14 cellular contexts compared by ENCODE assay signal in genomic region chr9:23643656-23644258, GRCh38.
"Had no signal": no experiment of that assay in that cellular context is flagged by ENCODE, and none has a peak within 500 bp of the region (broad histone marks: within the 10 kb centered on the region; RNA-seq: fewer than 3 reads in every experiment).

No MANE protein-coding gene starts in this region.

- H3K4me1 ChIP-seq: esophagus squamous epithelium, psoas muscle, right lobe of liver had no signal

- H3K4me1 Mint-ChIP-seq: activated naive CD8-positive, alpha-beta T cell treated with anti-CD3 and anti-CD28 coated beads, Interleukin-2, amount 50 U/mL, for 24 hours; activated T-helper 17 cell treated with anti-CD3 and anti-CD28 coated beads, Interleukin-2, amount 50 U/mL, for 72 hours had no signal

- H3K27me3 ChIP-seq: esophagus squamous epithelium, right lobe of liver had no signal

- H3K4me3 Mint-ChIP-seq: activated naive CD4-positive, alpha-beta T cell treated with anti-CD3 and anti-CD28 coated beads for 36 hours; activated naive CD8-positive, alpha-beta T cell treated with anti-CD3 and anti-CD28 coated beads, Interleukin-2, amount 50 U/mL, for 24 hours; activated T-helper 17 cell treated with anti-CD3 and anti-CD28 coated beads, Interleukin-2, amount 50 U/mL, for 72 hours; natural killer cell treated with Interleukin-12 subunit alpha and Interleukin-12 subunit beta and Interleukin-15 and Interleukin-18, amount 100 ng/mL, for 72 hours; T-helper 2 cell treated with Interferon-gamma antibody and Interleukin-4, amounts not matched to agents 5 μg/mL and 100 μg/mL, for 36 hours had no signal

- H3K27ac ChIP-seq: esophagus squamous epithelium, psoas muscle, right lobe of liver had no signal

- DNase-seq: activated CD4-positive, alpha-beta T cell treated with anti-CD3 and anti-CD28 coated beads, Interleukin-2, amount 50 U/mL, for 1 hour; activated naive CD4-positive, alpha-beta T cell treated with anti-CD3 and anti-CD28 coated beads for 36 hours; activated naive CD8-positive, alpha-beta T cell treated with anti-CD3 and anti-CD28 coated beads, Interleukin-2, amount 50 U/mL, for 24 hours; aorta; esophagus squamous epithelium; left cardiac atrium; nucleus accumbens; psoas muscle; right lobe of liver; stimulated activated naive CD8-positive, alpha-beta T cell treated with anti-CD3 and anti-CD28 coated beads, Interleukin-15, Interleukin-2, amounts not matched to agents 100 U/mL and 50 U/mL, for 24 hours had no signal

- H3K36me3 Mint-ChIP-seq: natural killer cell treated with Interleukin-12 subunit alpha and Interleukin-12 subunit beta and Interleukin-15 and Interleukin-18, amount 100 ng/mL, for 72 hours had no signal

- H3K36me3 ChIP-seq: esophagus squamous epithelium, right lobe of liver had no signal

- H3K27me3 Mint-ChIP-seq: activated naive CD8-positive, alpha-beta T cell treated with anti-CD3 and anti-CD28 coated beads, Interleukin-2, amount 50 U/mL, for 24 hours; natural killer cell treated with Interleukin-12 subunit alpha and Interleukin-12 subunit beta and Interleukin-15 and Interleukin-18, amount 100 ng/mL, for 72 hours had no signal

- ATAC-seq: activated naive CD8-positive, alpha-beta T cell treated with anti-CD3 and anti-CD28 coated beads, Interleukin-2, amount 50 U/mL, for 24 hours; activated T-helper 17 cell treated with anti-CD3 and anti-CD28 coated beads, Interleukin-2, amount 50 U/mL, for 72 hours; left cardiac atrium; natural killer cell treated with Interleukin-12 subunit alpha and Interleukin-12 subunit beta and Interleukin-15 and Interleukin-18, amount 100 ng/mL, for 72 hours; psoas muscle; right lobe of liver; stimulated activated naive CD8-positive, alpha-beta T cell treated with anti-CD3 and anti-CD28 coated beads, Interleukin-15, Interleukin-2, amounts not matched to agents 100 U/mL and 50 U/mL, for 24 hours had no signal

- H3K4me3 ChIP-seq: esophagus squamous epithelium, lung, psoas muscle, right lobe of liver had no signal

- H3K27ac Mint-ChIP-seq: activated naive CD4-positive, alpha-beta T cell treated with anti-CD3 and anti-CD28 coated beads for 36 hours; activated naive CD8-positive, alpha-beta T cell treated with anti-CD3 and anti-CD28 coated beads, Interleukin-2, amount 50 U/mL, for 24 hours; activated T-helper 17 cell treated with anti-CD3 and anti-CD28 coated beads, Interleukin-2, amount 50 U/mL, for 72 hours; natural killer cell treated with Interleukin-12 subunit alpha and Interleukin-12 subunit beta and Interleukin-15 and Interleukin-18, amount 100 ng/mL, for 72 hours; T-helper 2 cell treated with Interferon-gamma antibody and Interleukin-4, amounts not matched to agents 5 μg/mL and 100 μg/mL, for 36 hours had no signal

- H3K9me3 ChIP-seq: esophagus squamous epithelium, psoas muscle, right lobe of liver had no signal
